Comparison of ENCODE assay signal across 21 cellular contexts in the genomic region with DNA sequence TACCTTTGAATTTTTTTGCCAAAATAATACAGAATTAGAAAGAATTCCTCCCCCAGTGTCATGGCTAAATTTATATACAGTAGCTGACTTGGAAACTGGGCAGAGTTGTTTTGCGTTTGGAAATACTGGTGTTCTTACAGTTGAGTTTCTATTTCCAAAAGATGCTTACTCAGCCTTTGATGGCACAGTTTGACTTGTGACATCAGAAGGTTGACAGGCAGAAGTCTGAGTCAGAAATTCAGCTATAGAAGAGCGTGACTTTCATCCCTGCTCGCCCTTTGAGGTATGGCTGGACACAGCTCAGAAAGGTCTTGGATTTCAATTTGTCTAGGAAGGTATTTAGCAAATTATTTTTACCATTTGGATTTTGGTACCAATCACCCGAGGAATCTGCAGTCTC.
DNase-seq lines count a peak whose midpoint lies in the region; ATAC-seq, FAIRE-seq and TF ChIP-seq lines count a peak whose summit lies in the region.
"Had no signal": no experiment of that assay in that cellular context is flagged by ENCODE, and none has a peak within 500 bp of the region (broad histone marks: within the 10 kb centered on the region; RNA-seq: fewer than 3 reads in every experiment).

No MANE protein-coding gene starts in this region.

- CTCF ChIA-PET in HEK293 (lab: Yijun Ruan, JAX) (interaction anchor here (0.6 to 0.8 kb wide), 2 partner anchors 75 to 83 kb away, joined by 3 read pairs; no protein-coding TSS in a partner anchor), K562 (lab: Yijun Ruan, JAX; ENCODE audit: low intra/inter-chr PET ratio) (no interaction called here)

- peak; percentile 77 for FAIRE-seq in K562 (lab: Jason Lieb, UNC)
- FAIRE-seq: GM12891, RCC 7860 had no signal

- peaks cover 0 to 3% of the 10 kb centered on the region in 2 experiments; a peak in 2 of 3 replicates for H3K36me3 ChIP-seq in HEK293 (ENCODE audit: control insufficient read depth in 2 of 2, insufficient read depth in 1 of 2, low read length in 2 of 2)
- H3K36me3 ChIP-seq in K562 (ENCODE audit: control insufficient read depth, insufficient read depth, low read length): no peaks in the 10 kb centered on the region
- no peaks in the 10 kb centered on the region for H3K36me3 ChIP-seq in smooth muscle cell (ENCODE audit: low read depth)

- intact Hi-C loops in K562 (cut with micrococcal nuclease): no loop called here

- TF ChIP-seq POLR2A in K562 (conservative IDR thresholded peaks at IDR 0.05): no peak

- no peak for TF ChIP-seq RAD21 in K562 (CRISPR knock-in tag; conservative IDR thresholded peaks at IDR 0.05 in 1 of 2, IDR thresholded peaks at IDR 0.05 in 1 of 2)

- H3K9me1 ChIP-seq in K562 (ENCODE audit: control insufficient read depth, insufficient read depth, low read length): no peaks in the 10 kb centered on the region

- ATAC-seq in K562 (no peak), HG03378 (IDR thresholded peaks at IDR 0.05; ENCODE audit: unreplicated experiment) (no peak)

- 79% methylated on average over 4 of the region's 4 CpGs for WGBS in K562 (ENCODE audit: insufficient coverage, low coverage, missing lambda C conversion rate)
- WGBS in smooth muscle cell (ENCODE audit: low lambda C conversion rate): 73% methylated on average over 4 of the region's 4 CpGs

- H3K9me3 Mint-ChIP-seq in nephron: no peaks in the 10 kb centered on the region
- H3K9me3 Mint-ChIP-seq: CD4-positive, alpha-beta memory T cell had no signal

- BruUV-seq in K562 (replicated peaks; lab: Mats Ljungman, UMichigan): no TSS peak

- H3K4me2 ChIP-seq in K562 (ENCODE audit: insufficient read depth, low read length): no peak overlapping the region
- H3K4me2 ChIP-seq in smooth muscle cell: no peak overlapping the region
- H3K4me2 ChIP-seq: BLaER1 had no signal

- H3K4me3 Mint-ChIP-seq in nephron: no peak overlapping the region
- H3K4me3 Mint-ChIP-seq: CD4-positive, alpha-beta memory T cell had no signal

- H3K36me3 Mint-ChIP-seq in nephron (ENCODE audit: low read depth): peaks cover 7% of the 10 kb centered on the region

- no peak for TF ChIP-seq EP300 in K562 (IDR thresholded peaks at IDR 0.05; ENCODE audit: low read length)

- no peak for TF ChIP-seq CTCF in HEK293 (tag by site-specific recombination; IDR thresholded peaks at IDR 0.05)
- no peak for TF ChIP-seq CTCF in K562 (IDR thresholded peaks at IDR 0.05 in 2 of 3, conservative IDR thresholded peaks at IDR 0.05 in 1 of 3; ENCODE audit: insufficient read depth in 2 of 3, low read depth in 1 of 3, low read length in 3 of 3)
- no peak for TF ChIP-seq CTCF in nephron (IDR thresholded peaks at IDR 0.05; ENCODE audit: unreplicated experiment in 3 of 3)
- TF ChIP-seq CTCF in smooth muscle cell (IDR thresholded peaks at IDR 0.05; ENCODE audit: borderline replicate concordance, insufficient read depth, poor library complexity, severe bottlenecking): no peak

- no peak for DNase-seq in K562 (ENCODE audit: extremely low read depth in 1 of 4, low spot score in 3 of 4)
- no peak for DNase-seq in smooth muscle cell (lab: John Stamatoyannopoulos, UW; ENCODE audit: unreplicated experiment)
- DNase-seq in MV-4-11 (lab: John Stamatoyannopoulos, UW): no peak
- DNase-seq in UCSD-AML1 (lab: John Stamatoyannopoulos, UW; ENCODE audit: unreplicated experiment): no peak
- no peak for DNase-seq in pons (ENCODE audit: low spot score)
- DNase-seq: Calu3; CD4-positive, alpha-beta memory T cell; DMS53; EL; NCI-H1092; NCI-H1436 treated with DMSO at 0.1 percent for 48 hours; NCI-H2029 treated with DMSO at 0.1 percent for 48 hours; NCI-H774; SHP77 had no signal

- no peak overlapping the region for H2AFZ ChIP-seq in K562 (ENCODE audit: low read depth, low read length)
- H2AFZ ChIP-seq in smooth muscle cell (ENCODE audit: low read depth): no peak overlapping the region

- H3K27ac Mint-ChIP-seq in nephron: peak overlapping the region in 2 of 3 experiments; percentile 56

- H3K27me3 Mint-ChIP-seq in nephron (ENCODE audit: low read depth): no peaks in the 10 kb centered on the region
- H3K27me3 Mint-ChIP-seq: CD4-positive, alpha-beta memory T cell had no signal

- POLR2A ChIA-PET in HEK293 (lab: Yijun Ruan, JAX): no interaction called here
- POLR2A ChIA-PET in K562 (lab: Yijun Ruan, JAX): no interaction called here

- H3K27ac ChIP-seq in HEK293 (ENCODE audit: extremely low read depth, low read depth, low read length): no peak overlapping the region
- H3K27ac ChIP-seq in K562 (ENCODE audit: extremely low read depth, low read depth, low read length): no peak overlapping the region
- H3K27ac ChIP-seq in smooth muscle cell (ENCODE audit: low read depth): peak overlapping the region; percentile 95
- H3K27ac ChIP-seq: BLaER1, SK-N-MC had no signal

- H3K79me2 ChIP-seq in K562 (ENCODE audit: control insufficient read depth, insufficient read depth, low read length): no peaks in the 10 kb centered on the region
- no peaks in the 10 kb centered on the region for H3K79me2 ChIP-seq in smooth muscle cell (ENCODE audit: low read depth)

- no peak overlapping the region for H3K9ac ChIP-seq in K562 (ENCODE audit: insufficient read depth in 1 of 2, low read depth in 2 of 2, low read length in 2 of 2)
- H3K9ac ChIP-seq in smooth muscle cell (ENCODE audit: low read depth): no peak overlapping the region
- H3K9ac ChIP-seq: BLaER1 had no signal

- H3K4me1 ChIP-seq in HEK293 (ENCODE audit: control insufficient read depth, insufficient read depth, low read length) (no peaks in the 10 kb centered on the region), K562 (replicated peaks in 1 of 2; ENCODE audit: control insufficient read depth in 2 of 2, insufficient read depth in 2 of 2, low read length in 2 of 2) (no peaks in the 10 kb centered on the region), smooth muscle cell (ENCODE audit: low read depth) (peaks cover 17% of the 10 kb centered on the region)

- H3K4me3 ChIP-seq in HEK293 (ENCODE audit: low read depth, low read length): no peak overlapping the region
- H3K4me3 ChIP-seq in K562: no peak overlapping the region
- H3K4me3 ChIP-seq in smooth muscle cell: no peak overlapping the region
- H3K4me3 ChIP-seq: BLaER1, SK-N-MC had no signal

- H3F3A ChIP-seq in smooth muscle cell (ENCODE audit: low read depth): peaks cover 16% of the 10 kb centered on the region

- H3K4me1 Mint-ChIP-seq in nephron: peaks cover 32% of the 10 kb centered on the region
- H3K4me1 Mint-ChIP-seq: CD4-positive, alpha-beta memory T cell had no signal

- H4K20me1 ChIP-seq in K562 (replicated peaks; ENCODE audit: control insufficient read depth, insufficient read depth, low read length) (no peaks in the 10 kb centered on the region), smooth muscle cell (ENCODE audit: low read depth) (no peaks in the 10 kb centered on the region)
- H4K20me1 ChIP-seq: BLaER1 had no signal

- in situ Hi-C loops in K562 (cut with MboI): no loop called here

- no peaks in the 10 kb centered on the region for H3K9me3 ChIP-seq in HEK293 (ENCODE audit: control insufficient read depth, insufficient read depth, low read depth, low read length)
- H3K9me3 ChIP-seq in K562 (replicated peaks; ENCODE audit: control insufficient read depth, insufficient read depth, low read depth, low read length): no peaks in the 10 kb centered on the region
- no peaks in the 10 kb centered on the region for H3K9me3 ChIP-seq in smooth muscle cell (replicated peaks; ENCODE audit: low read depth)
- H3K9me3 ChIP-seq: BLaER1 had no signal

- H3K27me3 ChIP-seq in K562 (ENCODE audit: control insufficient read depth in 2 of 2, insufficient read depth in 2 of 2, low read length in 2 of 2) (no peaks in the 10 kb centered on the region), smooth muscle cell (ENCODE audit: low read depth) (no peaks in the 10 kb centered on the region)
- H3K27me3 ChIP-seq: BLaER1 had no signal

TF ChIP-seq in HEK293, 187 proteins besides CTCF, POLR2A, EP300 and RAD21:
- TF ChIP-seq ZNF202 (tag by site-specific recombination; IDR thresholded peaks at IDR 0.05; ENCODE audit: borderline replicate concordance) (no peak), ZNF629 (tag by site-specific recombination; IDR thresholded peaks at IDR 0.05) (peak; percentile 43; the same call in 1 of the 2 replicates)
TF ChIP-seq in HEK293: peak in this region for 1.

TF ChIP-seq in K562, 482 proteins besides CTCF, POLR2A, EP300 and RAD21 (continues in another document):
- 0 out of 2 replicates have a peak, but pooled peaks have one; percentile 19 for TF ChIP-seq FOSL1 (tag; conservative IDR thresholded peaks at IDR 0.05)
- TF ChIP-seq NFIX (CRISPR knock-in tag; IDR thresholded peaks at IDR 0.05; ENCODE audit: low read depth): no peak
- peak; percentile 84 for TF ChIP-seq MAFG (tag; conservative IDR thresholded peaks at IDR 0.05)
- peak; percentile 93 for TF ChIP-seq ZNF316 (IDR thresholded peaks at IDR 0.05)
- no peak for TF ChIP-seq WHSC1 (IDR thresholded peaks at IDR 0.05; ENCODE audit: low read length)
- TF ChIP-seq, protein P1, sequence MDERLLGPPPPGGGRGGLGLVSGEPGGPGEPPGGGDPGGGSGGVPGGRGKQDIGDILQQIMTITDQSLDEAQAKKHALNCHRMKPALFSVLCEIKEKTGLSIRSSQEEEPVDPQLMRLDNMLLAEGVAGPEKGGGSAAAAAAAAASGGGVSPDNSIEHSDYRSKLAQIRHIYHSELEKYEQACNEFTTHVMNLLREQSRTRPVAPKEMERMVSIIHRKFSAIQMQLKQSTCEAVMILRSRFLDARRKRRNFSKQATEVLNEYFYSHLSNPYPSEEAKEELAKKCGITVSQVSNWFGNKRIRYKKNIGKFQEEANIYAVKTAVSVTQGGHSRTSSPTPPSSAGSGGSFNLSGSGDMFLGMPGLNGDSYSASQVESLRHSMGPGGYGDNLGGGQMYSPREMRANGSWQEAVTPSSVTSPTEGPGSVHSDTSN (CRISPR knock-in tag; IDR thresholded peaks at IDR 0.05; ENCODE audit: low read depth): no peak
- TF ChIP-seq, protein P1 (tag; conservative IDR thresholded peaks at IDR 0.05; ENCODE audit: low read depth): 0 out of 2 replicates have a peak, but pooled peaks have one; percentile 31
